Comparison of ENCODE assay signal across 19 cellular contexts in genomic region chr5:164573397-164573796, GRCh38.
DNase-seq lines count a peak whose midpoint lies in the region; ATAC-seq, FAIRE-seq and TF ChIP-seq lines count a peak whose summit lies in the region.
"Had no signal": no experiment of that assay in that cellular context is flagged by ENCODE, and none has a peak within 500 bp of the region (broad histone marks: within the 10 kb centered on the region; RNA-seq: fewer than 3 reads in every experiment).

No MANE protein-coding gene starts in this region.

- no peaks in the 10 kb centered on the region for H3K23me2 ChIP-seq in H1 (ENCODE audit: low read depth, low read length)

- ATAC-seq in GM23338 (no peak), GM21423 (IDR thresholded peaks at IDR 0.05; ENCODE audit: unreplicated experiment) (no peak)
- ATAC-seq in activated CD8-positive, alpha-beta T cell treated with anti-CD3 and anti-CD28 coated beads, Interleukin-2, amount 10 ng/mL, durations not matched to agents 7 days and 5 days: no peak
- ATAC-seq: HCT116 had no signal

- no peak overlapping the region for H2BK12ac ChIP-seq in H1 (ENCODE audit: low read depth, low read length)

- no peak overlapping the region for H3K4me3 ChIP-seq in ACC112 (ENCODE audit: low read depth, low read length)
- H3K4me3 ChIP-seq in GM23338: no peak overlapping the region
- H3K4me3 ChIP-seq in H1 (ENCODE audit: extremely low read depth in 1 of 4, insufficient read depth in 2 of 4, low read depth in 3 of 4, low read length in 4 of 4): no peak overlapping the region
- H3K4me3 ChIP-seq in neuron (ENCODE audit: low read length): no peak overlapping the region

- no peak overlapping the region for H4K5ac ChIP-seq in H1 (ENCODE audit: insufficient read length, low read depth, low read length)

- H2AFZ ChIP-seq in ACC112 (ENCODE audit: low read length, unreplicated experiment) (peak overlapping the region; percentile 91), GM23338 (peak overlapping the region; percentile 57; the same call in 1 of the 2 replicates), H1 (ENCODE audit: low read length) (peak overlapping the region; percentile 85; the same call in 1 of the 2 replicates), neuron (ENCODE audit: low read depth, low read length) (peak overlapping the region; percentile 36)

- H3K14ac ChIP-seq in H1 (ENCODE audit: insufficient read length): no peak overlapping the region

- no peak overlapping the region for H3K27ac Mint-ChIP-seq in GM23338
- H3K27ac Mint-ChIP-seq in activated CD8-positive, alpha-beta T cell treated with anti-CD3 and anti-CD28 coated beads, Interleukin-2, amount 10 ng/mL, durations not matched to agents 7 days and 5 days: no peak overlapping the region
- H3K27ac Mint-ChIP-seq: CD4-positive, alpha-beta T cell had no signal

- no peak overlapping the region for H2BK15ac ChIP-seq in H1 (ENCODE audit: low read length)

- no peak overlapping the region for H3K4ac ChIP-seq in H1 (replicated peaks; ENCODE audit: insufficient read length, low read depth, low read length)

- H3F3A ChIP-seq in GM23338 (replicated peaks; ENCODE audit: low read depth): no peaks in the 10 kb centered on the region

- H3K4me2 ChIP-seq in GM23338: no peak overlapping the region
- no peak overlapping the region for H3K4me2 ChIP-seq in H1 (ENCODE audit: insufficient read depth in 1 of 2, low read depth in 2 of 2, low read length in 2 of 2)

- H3K36me3 Mint-ChIP-seq in GM23338 (ENCODE audit: low read depth): no peaks in the 10 kb centered on the region
- no peaks in the 10 kb centered on the region for H3K36me3 Mint-ChIP-seq in activated CD8-positive, alpha-beta T cell treated with anti-CD3 and anti-CD28 coated beads, Interleukin-2, amount 10 ng/mL, durations not matched to agents 7 days and 5 days (ENCODE audit: low read depth)

- H2AK5ac ChIP-seq in H1 (ENCODE audit: low read depth, low read length): no peak overlapping the region

- H4K8ac ChIP-seq in H1 (ENCODE audit: extremely low read depth, insufficient read depth, low read length): no peak overlapping the region

- no peak overlapping the region for H2BK5ac ChIP-seq in H1 (ENCODE audit: low read depth, low read length)

- H3K27me3 ChIP-seq in ACC112 (ENCODE audit: insufficient read depth, low read length): no peaks in the 10 kb centered on the region
- no peaks in the 10 kb centered on the region for H3K27me3 ChIP-seq in GM23338 (ENCODE audit: insufficient read depth)
- no peaks in the 10 kb centered on the region for H3K27me3 ChIP-seq in H1 (replicated peaks in 1 of 4; ENCODE audit: control insufficient read depth in 3 of 4, extremely low read depth in 1 of 4, insufficient read depth in 3 of 4, low read length in 3 of 4)
- no peaks in the 10 kb centered on the region for H3K27me3 ChIP-seq in neuron (ENCODE audit: insufficient read depth, low read length)

- no peaks in the 10 kb centered on the region for H3K9me3 Mint-ChIP-seq in GM23338
- H3K9me3 Mint-ChIP-seq in activated CD8-positive, alpha-beta T cell treated with anti-CD3 and anti-CD28 coated beads, Interleukin-2, amount 10 ng/mL, durations not matched to agents 7 days and 5 days (ENCODE audit: insufficient read depth): no peaks in the 10 kb centered on the region

- POLR2A ChIA-PET in H1 (lab: Charles Lee; ENCODE audit: partially characterized antibody): no interaction called here
- POLR2A ChIA-PET in activated CD8-positive, alpha-beta T cell treated with anti-CD3 and anti-CD28 coated beads, Interleukin-2, amount 10 ng/mL, durations not matched to agents 7 days and 5 days (lab: Charles Lee): no interaction called here

- no peaks in the 10 kb centered on the region for H3K4me1 Mint-ChIP-seq in GM23338
- no peaks in the 10 kb centered on the region for H3K4me1 Mint-ChIP-seq in activated CD8-positive, alpha-beta T cell treated with anti-CD3 and anti-CD28 coated beads, Interleukin-2, amount 10 ng/mL, durations not matched to agents 7 days and 5 days (ENCODE audit: low read depth)

- no peak for TF ChIP-seq POLR2A in H1 (IDR thresholded peaks at IDR 0.05; ENCODE audit: control extremely low read depth in 1 of 2, low read depth in 2 of 2, low read length in 2 of 2)

- TF ChIP-seq CTCF in GM23338 (conservative IDR thresholded peaks at IDR 0.05; ENCODE audit: low read depth in 2 of 2) (no peak), H1 (IDR thresholded peaks at IDR 0.05; ENCODE audit: control extremely low read depth in 1 of 3, insufficient read depth in 1 of 3, low read depth in 1 of 3, low read length in 3 of 3) (no peak)

- H2BK20ac ChIP-seq in H1 (ENCODE audit: low read length): no peak overlapping the region

- TF ChIP-seq EP300 in H1 (IDR thresholded peaks at IDR 0.05; ENCODE audit: borderline replicate concordance in 1 of 2, low read depth in 2 of 2, low read length in 2 of 2): no peak

- H3K36me3 ChIP-seq in ACC112 (ENCODE audit: insufficient read depth, low read length): no peaks in the 10 kb centered on the region
- H3K36me3 ChIP-seq in GM23338 (ENCODE audit: insufficient read depth): no peaks in the 10 kb centered on the region
- no peaks in the 10 kb centered on the region for H3K36me3 ChIP-seq in H1 (ENCODE audit: control insufficient read depth in 2 of 4, insufficient read depth in 4 of 4, low read length in 3 of 4)
- H3K36me3 ChIP-seq in neuron (ENCODE audit: insufficient read depth, low read length): no peaks in the 10 kb centered on the region

- no peak overlapping the region for H3K9ac ChIP-seq in H1 (replicated peaks in 1 of 4; ENCODE audit: extremely low read depth in 1 of 4, low read depth in 3 of 4, low read length in 3 of 4)

- H3K4me3 Mint-ChIP-seq in GM23338: no peak overlapping the region
- no peak overlapping the region for H3K4me3 Mint-ChIP-seq in activated CD8-positive, alpha-beta T cell treated with anti-CD3 and anti-CD28 coated beads, Interleukin-2, amount 10 ng/mL, durations not matched to agents 7 days and 5 days
- H3K4me3 Mint-ChIP-seq: CD4-positive, alpha-beta T cell had no signal

- H3K18ac ChIP-seq in H1 (ENCODE audit: extremely low read depth, low read length): no peak overlapping the region

- H4K20me1 ChIP-seq in GM23338 (replicated peaks; ENCODE audit: insufficient read depth) (no peaks in the 10 kb centered on the region), H1 (replicated peaks in 1 of 2; ENCODE audit: control insufficient read depth in 1 of 2, insufficient read depth in 2 of 2, low read length in 2 of 2) (no peaks in the 10 kb centered on the region)

- no peak overlapping the region for H3K56ac ChIP-seq in H1 (replicated peaks; ENCODE audit: insufficient read length, low read depth, low read length)

- no peak overlapping the region for H2BK120ac ChIP-seq in H1 (replicated peaks; ENCODE audit: low read depth, low read length)

- CTCF ChIA-PET in H1 (lab: Charles Lee; ENCODE audit: partially characterized antibody): interaction anchor here (0.6 kb wide), 1 partner anchor 26 kb away, joined by 3 read pairs; no protein-coding TSS in a partner anchor
- CTCF ChIA-PET in activated CD8-positive, alpha-beta T cell treated with anti-CD3 and anti-CD28 coated beads, Interleukin-2, amount 10 ng/mL, durations not matched to agents 7 days and 5 days (lab: Charles Lee): no interaction called here

- H3K79me2 ChIP-seq in ACC112 (ENCODE audit: control insufficient read depth, insufficient read depth, low read length, unreplicated experiment): no peaks in the 10 kb centered on the region
- H3K79me2 ChIP-seq in GM23338 (replicated peaks; ENCODE audit: insufficient read depth): no peaks in the 10 kb centered on the region
- H3K79me2 ChIP-seq in H1 (ENCODE audit: control insufficient read depth in 1 of 2, insufficient read depth in 2 of 2, low read length in 2 of 2): no peaks in the 10 kb centered on the region

- no peak overlapping the region for H4K91ac ChIP-seq in H1 (replicated peaks; ENCODE audit: insufficient read length, low read length)

- WGBS in H1 (ENCODE audit: extremely low coverage in 1 of 2, insufficient coverage in 1 of 2, insufficient read length in 1 of 2, insufficient replicate concordance in 2 of 2, low coverage in 1 of 2, low lambda C conversion rate in 2 of 2, missing lambda C conversion rate in 1 of 2), 2 experiments: 89% methylated on average over 2 of the region's 2 CpGs; no CpG with 5 or more reads in 1 of the 2 experiments

- FAIRE-seq in H1 (lab: Jason Lieb, UNC): no peak
- FAIRE-seq: A204.1, GM12891, GM18507 had no signal

- no peak for DNase-seq in GM23338 (ENCODE audit: low spot score)
- no peak for DNase-seq in H1 (ENCODE audit: low read depth in 1 of 2, low spot score in 2 of 2)
- no peak for DNase-seq in activated CD8-positive, alpha-beta T cell treated with anti-CD3 and anti-CD28 coated beads, Interleukin-2, amount 10 ng/mL, durations not matched to agents 7 days and 5 days
- DNase-seq in superior temporal gyrus (ENCODE audit: extremely low spot score): no peak
- DNase-seq: CD4-positive, alpha-beta T cell; Kasumi-1; NCI-H1105; NCI-H1694; NCI-H510A; NCI-H774; RPMI8226; SHP77 treated with DMSO at 0.1 percent for 48 hours had no signal

- no peak overlapping the region for H3K23ac ChIP-seq in H1 (ENCODE audit: insufficient read length)

- no peaks in the 10 kb centered on the region for H3K79me1 ChIP-seq in H1 (ENCODE audit: low read depth, low read length)

- no peak for TF ChIP-seq RAD21 in H1 (IDR thresholded peaks at IDR 0.05 in 1 of 2, conservative IDR thresholded peaks at IDR 0.05 in 1 of 2; ENCODE audit: low read depth in 2 of 2, low read length in 2 of 2)

- no peak overlapping the region for H3K27ac ChIP-seq in ACC112 (ENCODE audit: low read depth, low read length)
- no peak overlapping the region for H3K27ac ChIP-seq in GM23338 (ENCODE audit: low read depth)
- no peak overlapping the region for H3K27ac ChIP-seq in H1 (ENCODE audit: low read depth, low read length)

- H3K27me3 Mint-ChIP-seq in GM23338 (ENCODE audit: insufficient read depth, low read depth, poor library complexity): no peaks in the 10 kb centered on the region
- H3K27me3 Mint-ChIP-seq in activated CD8-positive, alpha-beta T cell treated with anti-CD3 and anti-CD28 coated beads, Interleukin-2, amount 10 ng/mL, durations not matched to agents 7 days and 5 days (ENCODE audit: low read depth): no peaks in the 10 kb centered on the region
- H3K27me3 Mint-ChIP-seq: CD4-positive, alpha-beta T cell had no signal

- no peaks in the 10 kb centered on the region for H3K9me2 ChIP-seq in GM23338 (ENCODE audit: insufficient read depth)

- no peaks in the 10 kb centered on the region for H3K9me3 ChIP-seq in H1 (ENCODE audit: insufficient read depth in 2 of 2, low read depth in 1 of 2, low read length in 1 of 2)
- H3K9me3 ChIP-seq in neuron (ENCODE audit: low read length): no peaks in the 10 kb centered on the region

- H3K4me1 ChIP-seq in ACC112 (ENCODE audit: control insufficient read depth, insufficient read depth, low read length, unreplicated experiment): no peaks in the 10 kb centered on the region
- no peaks in the 10 kb centered on the region for H3K4me1 ChIP-seq in GM23338 (ENCODE audit: insufficient read depth)
- H3K4me1 ChIP-seq in H1 (replicated peaks in 1 of 4; ENCODE audit: control insufficient read depth in 3 of 4, insufficient read depth in 4 of 4, low read length in 3 of 4): no peaks in the 10 kb centered on the region
- peaks cover 3% of the 10 kb centered on the region for H3K4me1 ChIP-seq in neuron (ENCODE audit: insufficient read depth, low read length)

TF ChIP-seq in GM23338, 12 proteins besides CTCF, POLR2A, EP300 and RAD21 (continues in another document):
- TF ChIP-seq STAT1 (IDR thresholded peaks at IDR 0.05; ENCODE audit: unreplicated experiment): no peak

TF ChIP-seq in H1, 55 proteins besides CTCF, POLR2A, EP300 and RAD21 (continues in another document):
- TF ChIP-seq SUZ12 (IDR thresholded peaks at IDR 0.05; ENCODE audit: low read length): no peak

Comparison
In these comparisons a context has a peak if more than half of its experiments do, and no peak if none do; other contexts are left out.
1. H2AFZ ChIP-seq: peak in every context shown above with its lines; median percentile 91 in ACC112; 85 in H1; 57 in GM23338; 36 in neuron.